In the genomic region with DNA sequence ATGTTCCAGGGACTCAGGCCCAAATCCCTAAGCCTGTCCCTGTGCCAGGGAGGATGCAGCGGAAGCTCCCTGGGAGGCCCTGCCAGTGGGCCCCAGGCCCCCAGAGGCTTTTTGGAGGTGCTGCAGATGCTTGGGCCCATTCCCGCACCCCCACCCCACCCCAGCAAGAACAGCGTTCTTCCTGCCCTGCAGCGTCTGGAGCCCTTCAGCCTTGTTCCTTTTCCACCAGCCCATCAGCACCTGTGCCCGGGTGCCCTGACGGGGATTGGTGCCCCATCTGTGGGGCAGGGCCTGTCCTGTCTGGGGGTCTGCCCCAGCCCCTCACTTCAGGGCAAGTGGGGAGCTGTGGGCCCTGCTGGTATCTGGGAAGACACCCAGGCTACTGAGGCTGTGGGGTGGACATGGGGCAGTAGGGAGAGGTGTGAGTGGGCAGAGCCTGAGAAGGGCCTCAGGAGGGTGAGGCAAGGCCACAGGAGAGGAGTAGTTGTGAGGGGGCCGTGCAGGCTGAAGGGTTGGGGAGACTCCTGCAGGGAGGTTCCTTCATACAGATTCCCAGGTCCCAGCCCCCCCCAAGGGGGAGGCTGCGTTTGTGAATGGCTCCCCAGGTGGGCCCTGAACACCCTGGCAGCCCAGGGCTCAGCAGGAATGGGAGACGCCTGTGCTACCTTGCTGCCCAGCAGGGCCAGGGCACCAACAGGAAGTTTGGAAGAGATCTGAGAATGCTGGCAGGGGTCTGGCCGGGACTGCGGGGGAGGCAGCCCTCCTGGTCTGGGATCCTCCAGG, we compare ENCODE assay signal across 1 cellular context.
TF ChIP-seq lines count a peak whose summit lies in the region.

No MANE protein-coding gene starts in this region.

TF ChIP-seq in WTC11, 78 proteins besides CTCF, POLR2A, EP300 and RAD21 (continued from another document):
- TF ChIP-seq, protein P1, sequence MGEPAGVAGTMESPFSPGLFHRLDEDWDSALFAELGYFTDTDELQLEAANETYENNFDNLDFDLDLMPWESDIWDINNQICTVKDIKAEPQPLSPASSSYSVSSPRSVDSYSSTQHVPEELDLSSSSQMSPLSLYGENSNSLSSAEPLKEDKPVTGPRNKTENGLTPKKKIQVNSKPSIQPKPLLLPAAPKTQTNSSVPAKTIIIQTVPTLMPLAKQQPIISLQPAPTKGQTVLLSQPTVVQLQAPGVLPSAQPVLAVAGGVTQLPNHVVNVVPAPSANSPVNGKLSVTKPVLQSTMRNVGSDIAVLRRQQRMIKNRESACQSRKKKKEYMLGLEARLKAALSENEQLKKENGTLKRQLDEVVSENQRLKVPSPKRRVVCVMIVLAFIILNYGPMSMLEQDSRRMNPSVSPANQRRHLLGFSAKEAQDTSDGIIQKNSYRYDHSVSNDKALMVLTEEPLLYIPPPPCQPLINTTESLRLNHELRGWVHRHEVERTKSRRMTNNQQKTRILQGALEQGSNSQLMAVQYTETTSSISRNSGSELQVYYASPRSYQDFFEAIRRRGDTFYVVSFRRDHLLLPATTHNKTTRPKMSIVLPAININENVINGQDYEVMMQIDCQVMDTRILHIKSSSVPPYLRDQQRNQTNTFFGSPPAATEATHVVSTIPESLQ (CRISPR knock-in tag; IDR thresholded peaks at IDR 0.05), result no peak
- TF ChIP-seq, protein P2, sequence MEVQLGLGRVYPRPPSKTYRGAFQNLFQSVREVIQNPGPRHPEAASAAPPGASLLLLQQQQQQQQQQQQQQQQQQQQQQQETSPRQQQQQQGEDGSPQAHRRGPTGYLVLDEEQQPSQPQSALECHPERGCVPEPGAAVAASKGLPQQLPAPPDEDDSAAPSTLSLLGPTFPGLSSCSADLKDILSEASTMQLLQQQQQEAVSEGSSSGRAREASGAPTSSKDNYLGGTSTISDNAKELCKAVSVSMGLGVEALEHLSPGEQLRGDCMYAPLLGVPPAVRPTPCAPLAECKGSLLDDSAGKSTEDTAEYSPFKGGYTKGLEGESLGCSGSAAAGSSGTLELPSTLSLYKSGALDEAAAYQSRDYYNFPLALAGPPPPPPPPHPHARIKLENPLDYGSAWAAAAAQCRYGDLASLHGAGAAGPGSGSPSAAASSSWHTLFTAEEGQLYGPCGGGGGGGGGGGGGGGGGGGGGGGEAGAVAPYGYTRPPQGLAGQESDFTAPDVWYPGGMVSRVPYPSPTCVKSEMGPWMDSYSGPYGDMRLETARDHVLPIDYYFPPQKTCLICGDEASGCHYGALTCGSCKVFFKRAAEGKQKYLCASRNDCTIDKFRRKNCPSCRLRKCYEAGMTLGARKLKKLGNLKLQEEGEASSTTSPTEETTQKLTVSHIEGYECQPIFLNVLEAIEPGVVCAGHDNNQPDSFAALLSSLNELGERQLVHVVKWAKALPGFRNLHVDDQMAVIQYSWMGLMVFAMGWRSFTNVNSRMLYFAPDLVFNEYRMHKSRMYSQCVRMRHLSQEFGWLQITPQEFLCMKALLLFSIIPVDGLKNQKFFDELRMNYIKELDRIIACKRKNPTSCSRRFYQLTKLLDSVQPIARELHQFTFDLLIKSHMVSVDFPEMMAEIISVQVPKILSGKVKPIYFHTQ (CRISPR knock-in tag; IDR thresholded peaks at IDR 0.05), result no peak
- TF ChIP-seq NR1H2 (CRISPR knock-in tag; IDR thresholded peaks at IDR 0.05) (no peak), NR2C2 (CRISPR knock-in tag; IDR thresholded peaks at IDR 0.05) (no peak), CREM (CRISPR knock-in tag; IDR thresholded peaks at IDR 0.05) (no peak), ZNF317 (CRISPR knock-in tag; IDR thresholded peaks at IDR 0.05; ENCODE audit: borderline replicate concordance, low read depth) (no peak), CREB1 (CRISPR knock-in tag; IDR thresholded peaks at IDR 0.05) (no peak), RORB (CRISPR knock-in tag; IDR thresholded peaks at IDR 0.05) (no peak), TCF7 (CRISPR knock-in tag; IDR thresholded peaks at IDR 0.05; ENCODE audit: low read depth) (no peak)
- TF ChIP-seq, protein P3, sequence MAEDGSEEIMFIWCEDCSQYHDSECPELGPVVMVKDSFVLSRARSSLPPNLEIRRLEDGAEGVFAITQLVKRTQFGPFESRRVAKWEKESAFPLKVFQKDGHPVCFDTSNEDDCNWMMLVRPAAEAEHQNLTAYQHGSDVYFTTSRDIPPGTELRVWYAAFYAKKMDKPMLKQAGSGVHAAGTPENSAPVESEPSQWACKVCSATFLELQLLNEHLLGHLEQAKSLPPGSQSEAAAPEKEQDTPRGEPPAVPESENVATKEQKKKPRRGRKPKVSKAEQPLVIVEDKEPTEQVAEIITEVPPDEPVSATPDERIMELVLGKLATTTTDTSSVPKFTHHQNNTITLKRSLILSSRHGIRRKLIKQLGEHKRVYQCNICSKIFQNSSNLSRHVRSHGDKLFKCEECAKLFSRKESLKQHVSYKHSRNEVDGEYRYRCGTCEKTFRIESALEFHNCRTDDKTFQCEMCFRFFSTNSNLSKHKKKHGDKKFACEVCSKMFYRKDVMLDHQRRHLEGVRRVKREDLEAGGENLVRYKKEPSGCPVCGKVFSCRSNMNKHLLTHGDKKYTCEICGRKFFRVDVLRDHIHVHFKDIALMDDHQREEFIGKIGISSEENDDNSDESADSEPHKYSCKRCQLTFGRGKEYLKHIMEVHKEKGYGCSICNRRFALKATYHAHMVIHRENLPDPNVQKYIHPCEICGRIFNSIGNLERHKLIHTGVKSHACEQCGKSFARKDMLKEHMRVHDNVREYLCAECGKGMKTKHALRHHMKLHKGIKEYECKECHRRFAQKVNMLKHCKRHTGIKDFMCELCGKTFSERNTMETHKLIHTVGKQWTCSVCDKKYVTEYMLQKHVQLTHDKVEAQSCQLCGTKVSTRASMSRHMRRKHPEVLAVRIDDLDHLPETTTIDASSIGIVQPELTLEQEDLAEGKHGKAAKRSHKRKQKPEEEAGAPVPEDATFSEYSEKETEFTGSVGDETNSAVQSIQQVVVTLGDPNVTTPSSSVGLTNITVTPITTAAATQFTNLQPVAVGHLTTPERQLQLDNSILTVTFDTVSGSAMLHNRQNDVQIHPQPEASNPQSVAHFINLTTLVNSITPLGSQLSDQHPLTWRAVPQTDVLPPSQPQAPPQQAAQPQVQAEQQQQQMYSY (CRISPR knock-in tag; IDR thresholded peaks at IDR 0.05), result no peak
- TF ChIP-seq, protein P4, sequence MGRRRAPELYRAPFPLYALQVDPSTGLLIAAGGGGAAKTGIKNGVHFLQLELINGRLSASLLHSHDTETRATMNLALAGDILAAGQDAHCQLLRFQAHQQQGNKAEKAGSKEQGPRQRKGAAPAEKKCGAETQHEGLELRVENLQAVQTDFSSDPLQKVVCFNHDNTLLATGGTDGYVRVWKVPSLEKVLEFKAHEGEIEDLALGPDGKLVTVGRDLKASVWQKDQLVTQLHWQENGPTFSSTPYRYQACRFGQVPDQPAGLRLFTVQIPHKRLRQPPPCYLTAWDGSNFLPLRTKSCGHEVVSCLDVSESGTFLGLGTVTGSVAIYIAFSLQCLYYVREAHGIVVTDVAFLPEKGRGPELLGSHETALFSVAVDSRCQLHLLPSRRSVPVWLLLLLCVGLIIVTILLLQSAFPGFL (CRISPR knock-in tag; IDR thresholded peaks at IDR 0.05; ENCODE audit: borderline replicate concordance), result no peak
- TF ChIP-seq, protein P5, sequence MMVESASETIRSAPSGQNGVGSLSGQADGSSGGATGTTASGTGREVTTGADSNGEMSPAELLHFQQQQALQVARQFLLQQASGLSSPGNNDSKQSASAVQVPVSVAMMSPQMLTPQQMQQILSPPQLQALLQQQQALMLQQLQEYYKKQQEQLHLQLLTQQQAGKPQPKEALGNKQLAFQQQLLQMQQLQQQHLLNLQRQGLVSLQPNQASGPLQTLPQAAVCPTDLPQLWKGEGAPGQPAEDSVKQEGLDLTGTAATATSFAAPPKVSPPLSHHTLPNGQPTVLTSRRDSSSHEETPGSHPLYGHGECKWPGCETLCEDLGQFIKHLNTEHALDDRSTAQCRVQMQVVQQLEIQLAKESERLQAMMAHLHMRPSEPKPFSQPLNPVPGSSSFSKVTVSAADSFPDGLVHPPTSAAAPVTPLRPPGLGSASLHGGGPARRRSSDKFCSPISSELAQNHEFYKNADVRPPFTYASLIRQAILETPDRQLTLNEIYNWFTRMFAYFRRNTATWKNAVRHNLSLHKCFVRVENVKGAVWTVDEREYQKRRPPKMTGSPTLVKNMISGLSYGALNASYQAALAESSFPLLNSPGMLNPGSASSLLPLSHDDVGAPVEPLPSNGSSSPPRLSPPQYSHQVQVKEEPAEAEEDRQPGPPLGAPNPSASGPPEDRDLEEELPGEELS (CRISPR knock-in tag; IDR thresholded peaks at IDR 0.05), result no peak
- TF ChIP-seq, protein P6, sequence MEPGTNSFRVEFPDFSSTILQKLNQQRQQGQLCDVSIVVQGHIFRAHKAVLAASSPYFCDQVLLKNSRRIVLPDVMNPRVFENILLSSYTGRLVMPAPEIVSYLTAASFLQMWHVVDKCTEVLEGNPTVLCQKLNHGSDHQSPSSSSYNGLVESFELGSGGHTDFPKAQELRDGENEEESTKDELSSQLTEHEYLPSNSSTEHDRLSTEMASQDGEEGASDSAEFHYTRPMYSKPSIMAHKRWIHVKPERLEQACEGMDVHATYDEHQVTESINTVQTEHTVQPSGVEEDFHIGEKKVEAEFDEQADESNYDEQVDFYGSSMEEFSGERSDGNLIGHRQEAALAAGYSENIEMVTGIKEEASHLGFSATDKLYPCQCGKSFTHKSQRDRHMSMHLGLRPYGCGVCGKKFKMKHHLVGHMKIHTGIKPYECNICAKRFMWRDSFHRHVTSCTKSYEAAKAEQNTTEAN (CRISPR knock-in tag; IDR thresholded peaks at IDR 0.05), result no peak
- TF ChIP-seq, protein P7, sequence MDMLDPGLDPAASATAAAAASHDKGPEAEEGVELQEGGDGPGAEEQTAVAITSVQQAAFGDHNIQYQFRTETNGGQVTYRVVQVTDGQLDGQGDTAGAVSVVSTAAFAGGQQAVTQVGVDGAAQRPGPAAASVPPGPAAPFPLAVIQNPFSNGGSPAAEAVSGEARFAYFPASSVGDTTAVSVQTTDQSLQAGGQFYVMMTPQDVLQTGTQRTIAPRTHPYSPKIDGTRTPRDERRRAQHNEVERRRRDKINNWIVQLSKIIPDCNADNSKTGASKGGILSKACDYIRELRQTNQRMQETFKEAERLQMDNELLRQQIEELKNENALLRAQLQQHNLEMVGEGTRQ (CRISPR knock-in tag; IDR thresholded peaks at IDR 0.05), result no peak
